ENCODE assay signal across 18 cellular contexts in genomic region chr12:129101404-129101803, GRCh38.
A peak's percentile ranks its signal among the peaks of the same experiment; 100 is the strongest.
DNase-seq lines count a peak whose midpoint lies in the region; ATAC-seq and TF ChIP-seq lines count a peak whose summit lies in the region.
"Had no signal": no experiment of that assay in that cellular context is flagged by ENCODE, and none has a peak within 500 bp of the region (broad histone marks: within the 10 kb centered on the region; RNA-seq: fewer than 3 reads in every experiment).

No MANE protein-coding gene starts in this region.

- TF ChIP-seq RAD21 in neural cell (conservative IDR thresholded peaks at IDR 0.05) = peak; percentile 53

- H3K27ac ChIP-seq in neural cell (ENCODE audit: low read length) = peak overlapping the region; percentile 88

- H3K9ac ChIP-seq in endocrine pancreas (ENCODE audit: control insufficient read depth, insufficient read depth, low read length) (no peak overlapping the region), neural cell (ENCODE audit: low read length) (peak overlapping the region; percentile 55)
- H3K9ac ChIP-seq: SK-N-SH had no signal

- no peaks in the 10 kb centered on the region for H4K20me1 ChIP-seq in neural cell (ENCODE audit: insufficient read depth)

- no peak for TF ChIP-seq CTCF in neural cell (IDR thresholded peaks at IDR 0.05; ENCODE audit: poor library complexity, severe bottlenecking)

- H3F3A ChIP-seq in neural cell (ENCODE audit: insufficient read depth, low read length, poor library complexity, severe bottlenecking) = no peaks in the 10 kb centered on the region

- no peaks in the 10 kb centered on the region for H3K9me3 ChIP-seq in endocrine pancreas (ENCODE audit: control insufficient read depth, low read length)
- no peaks in the 10 kb centered on the region for H3K9me3 ChIP-seq in neural cell (ENCODE audit: low read length)
- H3K9me3 ChIP-seq: SK-N-SH had no signal

- no peak for ATAC-seq in GM21717 (IDR thresholded peaks at IDR 0.05; ENCODE audit: unreplicated experiment)
- ATAC-seq in HG03342 (IDR thresholded peaks at IDR 0.05; ENCODE audit: unreplicated experiment) = no peak

- peak overlapping the region; percentile 47 for H2AFZ ChIP-seq in neural cell (ENCODE audit: low read depth, low read length)

- H3K27me3 ChIP-seq in endocrine pancreas (ENCODE audit: control insufficient read depth, insufficient read depth, low read length) (no peaks in the 10 kb centered on the region), neural cell (ENCODE audit: insufficient read depth, low read depth, low read length) (no peaks in the 10 kb centered on the region)

- H3K36me3 ChIP-seq in endocrine pancreas (ENCODE audit: control insufficient read depth, insufficient read depth, low read length) (no peaks in the 10 kb centered on the region), neural cell (ENCODE audit: insufficient read depth, low read length) (no peaks in the 10 kb centered on the region)

- H3K79me2 ChIP-seq in neural cell (replicated peaks; ENCODE audit: insufficient read depth, low read length) = no peaks in the 10 kb centered on the region

- no peaks in the 10 kb centered on the region for H3K9me2 ChIP-seq in neural cell (ENCODE audit: insufficient read depth, low read length)
- H3K9me2 ChIP-seq: SK-N-SH had no signal

- peak overlapping the region; percentile 28 for H3K4me3 ChIP-seq in endocrine pancreas (ENCODE audit: control insufficient read depth, insufficient read depth, low read length)
- peak overlapping the region; percentile 16 for H3K4me3 ChIP-seq in neural cell (ENCODE audit: low read length)

- DNase-seq in Ammon's horn (ENCODE audit: low spot score) = peak; percentile 46
- peak; percentile 14 for DNase-seq in NCI-H345 treated with DMSO at 0.1 percent for 48 hours (lab: John Stamatoyannopoulos, UW; ENCODE audit: unreplicated experiment)
- DNase-seq in activated CD8-positive, alpha-beta memory T cell treated with anti-CD3 and anti-CD28 coated beads, Interleukin-2, amount 50 U/mL, for 4 hours = no peak
- DNase-seq: DMS53, EL, GF-D8, Karpas-422, MV-4-11, NCI-H1694 treated with DMSO at 0.1 percent for 48 hours, NCI-H2081 treated with DMSO at 0.1 percent for 48 hours, NCI-H510A treated with DMSO at 0.1 percent for 48 hours, NCI-H748 treated with DMSO at 0.1 percent for 48 hours, SIG-M5, SK-N-SH had no signal

- no peak overlapping the region for H3K4me2 ChIP-seq in neural cell (ENCODE audit: low read length)
- H3K4me2 ChIP-seq: SK-N-SH had no signal

- H3K4me1 ChIP-seq in endocrine pancreas (ENCODE audit: control insufficient read depth, insufficient read depth, low read length) = no peaks in the 10 kb centered on the region

- TF ChIP-seq EP300 in neural cell (conservative IDR thresholded peaks at IDR 0.05; ENCODE audit: poor library complexity, severe bottlenecking) = peak; percentile 68

TF ChIP-seq in neural cell, 6 proteins besides CTCF, POLR2A, EP300 and RAD21:
- TF ChIP-seq TAF1 (IDR thresholded peaks at IDR 0.05; ENCODE audit: low read depth) (peak; percentile 31), EZH2 (IDR thresholded peaks at IDR 0.05; ENCODE audit: borderline replicate concordance, insufficient read depth, low read length, poor library complexity, severe bottlenecking) (no peak), POLR2AphosphoS5 (IDR thresholded peaks at IDR 0.05) (no peak), REST (IDR thresholded peaks at IDR 0.05; ENCODE audit: borderline replicate concordance) (peak; percentile 72), MXI1 (conservative IDR thresholded peaks at IDR 0.05; ENCODE audit: poor library complexity, severe bottlenecking) (no peak), SMC3 (conservative IDR thresholded peaks at IDR 0.05; ENCODE audit: poor library complexity) (peak; percentile 52)
